Comparison of ENCODE assay signal across 14 cellular contexts in the genomic region with DNA sequence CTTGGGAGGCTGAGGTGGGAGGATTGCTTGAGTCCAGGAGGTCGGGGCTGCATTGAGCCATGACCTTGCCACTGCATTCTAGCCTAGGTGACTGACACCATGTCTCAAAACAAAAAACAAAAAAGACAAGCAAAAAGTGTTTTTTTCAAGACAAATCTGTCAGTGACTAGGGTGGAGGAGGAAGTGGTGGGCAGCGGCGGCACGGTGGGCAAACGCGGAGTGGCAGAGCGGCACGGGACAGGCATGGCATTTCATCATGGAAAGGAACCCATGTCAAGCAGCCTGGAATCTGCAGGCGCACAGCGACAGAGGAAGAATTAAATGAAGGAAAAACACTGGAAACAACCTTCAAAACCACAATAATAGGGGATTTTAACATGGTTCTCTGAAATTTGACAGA.
"Had no signal": no experiment of that assay in that cellular context is flagged by ENCODE, and none has a peak within 500 bp of the region (broad histone marks: within the 10 kb centered on the region; RNA-seq: fewer than 3 reads in every experiment).

No MANE protein-coding gene starts in this region.

- ATAC-seq: esophagus mucosa; heart left ventricle; naive thymus-derived CD4-positive, alpha-beta T cell; pancreas; right cardiac atrium had no signal

- H3K27ac Mint-ChIP-seq: progenitor cell of endocrine pancreas had no signal

- H3K4me3 ChIP-seq: heart left ventricle, pancreas had no signal

- DNase-seq: cortex of kidney; dorsolateral prefrontal cortex; effector CD8-positive, alpha-beta T cell; heart left ventricle; hippocampal formation; naive thymus-derived CD4-positive, alpha-beta T cell; pancreas; small intestine; stimulated activated CD4-positive, alpha-beta T cell treated with anti-CD3 and anti-CD28 coated beads, Interleukin-12 subunit alpha, Interleukin-12 subunit beta, amount 100 ng/mL, for 4 hours; stimulated activated naive CD4-positive, alpha-beta T cell treated with Interleukin-2 at 50 U/mL for 16 hours; trophoblast cell had no signal

- H3K27me3 Mint-ChIP-seq: naive thymus-derived CD4-positive, alpha-beta T cell; progenitor cell of endocrine pancreas had no signal

- H3K4me1 ChIP-seq: pancreas had no signal

- H3K27me3 ChIP-seq: dorsolateral prefrontal cortex, heart left ventricle, pancreas had no signal

- H3K27ac ChIP-seq: dorsolateral prefrontal cortex, heart left ventricle, pancreas had no signal

- H3K36me3 ChIP-seq: pancreas had no signal

- H3K9me3 Mint-ChIP-seq: naive thymus-derived CD4-positive, alpha-beta T cell had no signal

- H3K9me3 ChIP-seq: heart left ventricle, pancreas had no signal
